8 cellular contexts compared by ENCODE assay signal in genomic region chr1:247079141-247079874, GRCh38. TPM values are rescaled to one million over a fixed set of nuclear protein-coding genes. Genes with fewer than 3 reads are reported as not detected.
DNase-seq lines count a peak whose midpoint lies in the region; TF ChIP-seq lines count a peak whose summit lies in the region.

No MANE protein-coding gene starts in this region.

- H3K4me3 ChIP-seq in esophagus muscularis mucosa (peak overlapping the region; percentile 74 to 92 (median 78)), prostate gland (peak overlapping the region; percentile 79 to 86), lower leg skin (ENCODE audit: low read depth, poor library complexity, severe bottlenecking) (no peak overlapping the region)

- no peaks in the 10 kb centered on the region for H3K9me3 ChIP-seq in esophagus muscularis mucosa
- H3K9me3 ChIP-seq in prostate gland, result no peaks in the 10 kb centered on the region

- peak overlapping the region; percentile 78 to 83 (median 82) for H3K27ac ChIP-seq in esophagus muscularis mucosa (replicated peaks in 1 of 4)
- peak overlapping the region in 1 of 2 donors; percentile 75 for H3K27ac ChIP-seq in prostate gland
- no peak overlapping the region for H3K27ac ChIP-seq in caudate nucleus (ENCODE audit: low read depth, low read length)

- H3K27me3 ChIP-seq in esophagus muscularis mucosa, result no peaks in the 10 kb centered on the region
- H3K27me3 ChIP-seq in prostate gland (replicated peaks; ENCODE audit: insufficient read depth), result no peaks in the 10 kb centered on the region

- peak; percentile 40 for DNase-seq in DMS 273 (lab: John Stamatoyannopoulos, UW; ENCODE audit: unreplicated experiment)
- no peak for DNase-seq in DMS 273 treated with DMSO at 0.1 percent for 48 hours (lab: John Stamatoyannopoulos, UW)
- peak; percentile 55 for DNase-seq in SKM-1 treated with dmso at 0.1 percent for 144 hours (lab: John Stamatoyannopoulos, UW; ENCODE audit: unreplicated experiment)
- no peak for DNase-seq in esophagus muscularis mucosa (ENCODE audit: extremely low spot score)
- no peak for DNase-seq in prostate gland (ENCODE audit: low spot score)
- no peak for DNase-seq in lower leg skin (ENCODE audit: low spot score in 2 of 2)
- no peak for DNase-seq in caudate nucleus (lab: John Stamatoyannopoulos, UW)
- DNase-seq in NCI-H2081 (lab: John Stamatoyannopoulos, UW), result no peak

- peaks cover 14 to 28% (median 22%) of the 10 kb centered on the region in 4 donors for H3K4me1 ChIP-seq in esophagus muscularis mucosa
- no peaks in the 10 kb centered on the region for H3K4me1 ChIP-seq in prostate gland (replicated peaks)

- WGBS in esophagus muscularis mucosa, result 56% methylated on average over 23 of the region's 23 CpGs
- 49% methylated on average over 23 of the region's 23 CpGs for WGBS in prostate gland
- 42 to 53% methylated on average over 23 of the region's 23 CpGs for WGBS in lower leg skin, 2 donors

- no peaks in the 10 kb centered on the region for H3K36me3 ChIP-seq in esophagus muscularis mucosa
- H3K36me3 ChIP-seq in prostate gland, result no peaks in the 10 kb centered on the region

- TF ChIP-seq CTCF in esophagus muscularis mucosa (IDR thresholded peaks at IDR 0.05), result no peak
- TF ChIP-seq CTCF in prostate gland (IDR thresholded peaks at IDR 0.05), result no peak
- TF ChIP-seq CTCF in lower leg skin (IDR thresholded peaks at IDR 0.05), result no peak

- TF ChIP-seq POLR2A in esophagus muscularis mucosa (IDR thresholded peaks at IDR 0.05; ENCODE audit: low read depth) (no peak), prostate gland (IDR thresholded peaks at IDR 0.05) (no peak), lower leg skin (IDR thresholded peaks at IDR 0.05) (no peak)

- no peak for TF ChIP-seq EP300 in esophagus muscularis mucosa (IDR thresholded peaks at IDR 0.05)

- intact Hi-C loops in esophagus muscularis mucosa (cut with DNase I), result loop anchor here (2.0 to 5.0 kb wide), 2 partner anchors 33 to 149 kb away; partner anchors contain the start of gene AHCTF1
- intact Hi-C loops in prostate gland (cut with DNase I), result no loop called here
- intact Hi-C loops in lower leg skin (cut with DNase I; ENCODE audit: low total_unique reads), result no loop called here

RNA-seq across cellular contexts. Expression of gene ZNF670, which starts 0.7 kb away (rescaled TPM):
- total RNA-seq in esophagus muscularis mucosa (1 to 10 TPM; 2.1 to 4.0 (median 2.3) TPM), prostate gland (1 to 10 TPM; 2.9 to 4.7 TPM), lower leg skin (1 to 10 TPM; 2.0 to 3.8 (median 2.4) TPM)

RNA-seq across cellular contexts. Expression of gene ZNF669, which starts 24.8 kb away (rescaled TPM):
- 1 to 10 TPM; 4.8 to 6.2 (median 5.9) TPM for total RNA-seq in esophagus muscularis mucosa
- total RNA-seq in prostate gland, result 1 to 10 TPM; 7.0 to 8.2 TPM
- 1 to 10 TPM; 5.4 to 8.7 (median 7.0) TPM for total RNA-seq in lower leg skin

Comparison
In these comparisons a context has a peak if more than half of its experiments do, and no peak if none do; other contexts are left out.
1. DNase-seq: peak in DMS 273 (single experiment) and SKM-1 treated with dmso at 0.1 percent for 144 hours (single experiment); none in DMS 273 treated with DMSO at 0.1 percent for 48 hours (single experiment), esophagus muscularis mucosa (single experiment), prostate gland (single experiment), lower leg skin (0 of 2), caudate nucleus (0 of 61) and NCI-H2081 (0 of 2).